In genomic region chr12:20058068-20058467, GRCh38 we compare ENCODE assay signal across 23 cellular contexts.
"Had no signal": no experiment of that assay in that cellular context is flagged by ENCODE, and none has a peak within 500 bp of the region (broad histone marks: within the 10 kb centered on the region; RNA-seq: fewer than 3 reads in every experiment).

No MANE protein-coding gene starts in this region.

- H3K4me3 ChIP-seq: ascending aorta, body of pancreas, coronary artery, K562 had no signal

- H3K27ac ChIP-seq: body of pancreas, coronary artery, VCaP had no signal

- H3K36me3 ChIP-seq: ascending aorta had no signal

- H3K27me3 ChIP-seq: ascending aorta, body of pancreas had no signal

- DNase-seq: activated CD4-positive, alpha-beta memory T cell treated with anti-CD3 and anti-CD28 coated beads for 36 hours; activated CD4-positive, alpha-beta T cell treated with anti-CD3 and anti-CD28 coated beads, Interleukin-2, amount 10 ng/mL, durations not matched to agents 7 days and 5 days; activated CD4-positive, CD25-positive, alpha-beta regulatory T cell; activated CD8-positive, alpha-beta memory T cell treated with anti-CD3 and anti-CD28 coated beads for 24 hours; activated effector memory CD4-positive, alpha-beta T cell treated with anti-CD3 and anti-CD28 coated beads, Interleukin-2, amount 50 U/mL, for 16 hours; activated naive CD4-positive, alpha-beta T cell treated with Interleukin-2 at 50 U/mL for 16 hours; activated naive CD8-positive, alpha-beta T cell treated with anti-CD3 and anti-CD28 coated beads, Interleukin-2, amount 50 U/mL, for 24 hours; activated T-cell treated with anti-CD3 and anti-CD28 coated beads, Interleukin-2, amount 50 U/mL, for 4 hours; amniotic stem cell; body of pancreas; central memory CD4-positive, alpha-beta T cell; Karpas-422; NCI-H1694; NCI-H345; NCI-H510A; NCI-H526 treated with DMSO at 0.1 percent for 48 hours; RPMI8226; SK-N-SH; T-helper 1 cell had no signal

- H3K4me1 ChIP-seq: body of pancreas had no signal

- H3K9me3 ChIP-seq: ascending aorta, body of pancreas, SK-N-SH had no signal
